Comparison of ENCODE assay signal across 12 cellular contexts in genomic region chr1:198655464-198656121, GRCh38. TPM values are rescaled to one million over a fixed set of nuclear protein-coding genes. Genes with fewer than 3 reads are reported as not detected.
DNase-seq lines count a peak whose midpoint lies in the region; ATAC-seq, FAIRE-seq and TF ChIP-seq lines count a peak whose summit lies in the region.
"Had no signal": no experiment of that assay in that cellular context is flagged by ENCODE, and none has a peak within 500 bp of the region (broad histone marks: within the 10 kb centered on the region; RNA-seq: fewer than 3 reads in every experiment).

No MANE protein-coding gene starts in this region.

- CTCF ChIA-PET in K562 (lab: Yijun Ruan, JAX; ENCODE audit: low intra/inter-chr PET ratio): no interaction called here

- H3K27ac ChIP-seq in K562 (ENCODE audit: extremely low read depth, low read depth, low read length): peak overlapping the region; percentile 44; the same call in 2 of the 3 replicates
- no peak overlapping the region for H3K27ac ChIP-seq in testis
- H3K27ac ChIP-seq: KMS-11, RWPE1, tibial artery had no signal

- no peak for DNase-seq in activated CD4-positive, CD25-positive, alpha-beta regulatory T cell (lab: John Stamatoyannopoulos, UW)
- DNase-seq in K562 (ENCODE audit: extremely low read depth in 1 of 4, low spot score in 3 of 4) (no peak), anterior cingulate cortex (lab: John Stamatoyannopoulos, UW) (no peak), testis (no peak), NCI-H226 (no peak)
- no peak for DNase-seq in stimulated activated naive CD8-positive, alpha-beta T cell treated with anti-CD3 and anti-CD28 coated beads, Interleukin-15, Interleukin-2, amounts not matched to agents 100 U/mL and 50 U/mL, for 24 hours
- DNase-seq: tibial artery had no signal

- FAIRE-seq in K562 (lab: Jason Lieb, UNC): no peak

- no TSS peak for BruUV-seq in K562 (replicated peaks; lab: Mats Ljungman, UMichigan)

- H3K36me3 ChIP-seq in K562 (ENCODE audit: control insufficient read depth, insufficient read depth, low read length) (peaks cover under 1% of the 10 kb centered on the region; the same call in 1 of the 3 replicates), testis (ENCODE audit: low read depth, missing control alignments) (no peaks in the 10 kb centered on the region)
- H3K36me3 ChIP-seq: tibial artery had no signal

- TF ChIP-seq POLR2A in K562 (conservative IDR thresholded peaks at IDR 0.05) (no peak), testis (IDR thresholded peaks at IDR 0.05) (no peak)

- in situ Hi-C loops in K562 (cut with MboI): no loop called here

- H2AFZ ChIP-seq in K562 (ENCODE audit: low read depth, low read length): peak overlapping the region; percentile 20; the same call in 1 of the 2 replicates

- peaks cover 55% of the 10 kb centered on the region for H3K79me2 ChIP-seq in K562 (ENCODE audit: control insufficient read depth, insufficient read depth, low read length)

- H3K4me2 ChIP-seq in K562 (ENCODE audit: insufficient read depth, low read length): no peak overlapping the region

- no peak for TF ChIP-seq EP300 in K562 (IDR thresholded peaks at IDR 0.05; ENCODE audit: low read length)

- 36% methylated on average over 1 of the region's 1 CpG for WGBS in K562 (ENCODE audit: insufficient coverage, low coverage, missing lambda C conversion rate)
- 87 to 93% methylated on average over 1 of the region's 1 CpG for WGBS in testis, 2 donors

- H3K4me3 ChIP-seq in K562 (no peak overlapping the region), testis (no peak overlapping the region)
- H3K4me3 ChIP-seq: tibial artery had no signal

- TF ChIP-seq CTCF in K562 (IDR thresholded peaks at IDR 0.05 in 2 of 3, conservative IDR thresholded peaks at IDR 0.05 in 1 of 3; ENCODE audit: insufficient read depth in 2 of 3, low read depth in 1 of 3, low read length in 3 of 3) (no peak), testis (IDR thresholded peaks at IDR 0.05) (no peak)

- no peak for TF ChIP-seq RAD21 in K562 (CRISPR knock-in tag; conservative IDR thresholded peaks at IDR 0.05 in 1 of 2, IDR thresholded peaks at IDR 0.05 in 1 of 2)

- peak; percentile 18 to 36 for ATAC-seq in activated CD4-positive, CD25-positive, alpha-beta regulatory T cell treated with anti-CD3 and anti-CD28 coated beads, Interleukin-2, amount 50 U/mL, for 24 hours
- ATAC-seq in HG03378 (IDR thresholded peaks at IDR 0.05; ENCODE audit: unreplicated experiment): peak; percentile 26
- ATAC-seq in K562: peak; percentile 57
- ATAC-seq in stimulated activated naive CD8-positive, alpha-beta T cell treated with anti-CD3 and anti-CD28 coated beads, Interleukin-15, Interleukin-2, amounts not matched to agents 100 U/mL and 50 U/mL, for 24 hours: peak; percentile 15

- H3K9me1 ChIP-seq in K562 (ENCODE audit: control insufficient read depth, insufficient read depth, low read length): no peaks in the 10 kb centered on the region

- POLR2A ChIA-PET in K562 (lab: Yijun Ruan, JAX): no interaction called here

- intact Hi-C loops in K562 (cut with micrococcal nuclease) (loop anchor here (2.0 kb wide), 2 partner anchors 15 to 25 kb away; no protein-coding TSS in a partner anchor), testis (cut with DNase I; ENCODE audit: low total_unique reads) (no loop called here)

- H3K27me3 ChIP-seq in K562 (ENCODE audit: control insufficient read depth in 2 of 2, insufficient read depth in 2 of 2, low read length in 2 of 2) (no peaks in the 10 kb centered on the region), testis (no peaks in the 10 kb centered on the region)
- H3K27me3 ChIP-seq: tibial artery had no signal

- H4K20me1 ChIP-seq in K562 (replicated peaks; ENCODE audit: control insufficient read depth, insufficient read depth, low read length): no peaks in the 10 kb centered on the region

- no peak overlapping the region for H3K9ac ChIP-seq in K562 (ENCODE audit: insufficient read depth in 1 of 2, low read depth in 2 of 2, low read length in 2 of 2)
- H3K9ac ChIP-seq: KMS-11 had no signal

- peaks cover 0 to 17% of the 10 kb centered on the region in 2 experiments; a peak in 3 of 5 replicates for H3K4me1 ChIP-seq in K562 (replicated peaks in 1 of 2; ENCODE audit: control insufficient read depth in 2 of 2, insufficient read depth in 2 of 2, low read length in 2 of 2)
- no peaks in the 10 kb centered on the region for H3K4me1 ChIP-seq in testis

- H3K9me3 ChIP-seq in K562 (replicated peaks; ENCODE audit: control insufficient read depth, insufficient read depth, low read depth, low read length): no peaks in the 10 kb centered on the region
- H3K9me3 ChIP-seq in testis: no peaks in the 10 kb centered on the region
- H3K9me3 ChIP-seq: tibial artery had no signal

TF ChIP-seq in K562, 482 proteins besides CTCF, POLR2A, EP300 and RAD21:
- TF ChIP-seq, protein P1, sequence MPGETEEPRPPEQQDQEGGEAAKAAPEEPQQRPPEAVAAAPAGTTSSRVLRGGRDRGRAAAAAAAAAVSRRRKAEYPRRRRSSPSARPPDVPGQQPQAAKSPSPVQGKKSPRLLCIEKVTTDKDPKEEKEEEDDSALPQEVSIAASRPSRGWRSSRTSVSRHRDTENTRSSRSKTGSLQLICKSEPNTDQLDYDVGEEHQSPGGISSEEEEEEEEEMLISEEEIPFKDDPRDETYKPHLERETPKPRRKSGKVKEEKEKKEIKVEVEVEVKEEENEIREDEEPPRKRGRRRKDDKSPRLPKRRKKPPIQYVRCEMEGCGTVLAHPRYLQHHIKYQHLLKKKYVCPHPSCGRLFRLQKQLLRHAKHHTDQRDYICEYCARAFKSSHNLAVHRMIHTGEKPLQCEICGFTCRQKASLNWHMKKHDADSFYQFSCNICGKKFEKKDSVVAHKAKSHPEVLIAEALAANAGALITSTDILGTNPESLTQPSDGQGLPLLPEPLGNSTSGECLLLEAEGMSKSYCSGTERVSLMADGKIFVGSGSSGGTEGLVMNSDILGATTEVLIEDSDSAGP (CRISPR knock-in tag; IDR thresholded peaks at IDR 0.05): no peak
- TF ChIP-seq, protein P2, sequence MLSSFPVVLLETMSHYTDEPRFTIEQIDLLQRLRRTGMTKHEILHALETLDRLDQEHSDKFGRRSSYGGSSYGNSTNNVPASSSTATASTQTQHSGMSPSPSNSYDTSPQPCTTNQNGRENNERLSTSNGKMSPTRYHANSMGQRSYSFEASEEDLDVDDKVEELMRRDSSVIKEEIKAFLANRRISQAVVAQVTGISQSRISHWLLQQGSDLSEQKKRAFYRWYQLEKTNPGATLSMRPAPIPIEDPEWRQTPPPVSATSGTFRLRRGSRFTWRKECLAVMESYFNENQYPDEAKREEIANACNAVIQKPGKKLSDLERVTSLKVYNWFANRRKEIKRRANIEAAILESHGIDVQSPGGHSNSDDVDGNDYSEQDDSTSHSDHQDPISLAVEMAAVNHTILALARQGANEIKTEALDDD (IDR thresholded peaks at IDR 0.05): peak; percentile 90

RNA-seq across cellular contexts. Expression of gene PTPRC, which starts 16.8 kb away (rescaled TPM):
- 30.9 and 123 TPM in 2 replicates for total RNA-seq in K562 (2011; cell fraction: chromatin; rRNA removed; ENCODE audit: low replicate concordance)
- 20.2 and 42.1 TPM in 2 replicates for total RNA-seq in K562 (2011; cell fraction: nucleolus; rRNA removed)
- 71.2 and 74.3 TPM in 2 replicates for total RNA-seq in K562 (2011; cell fraction: nucleoplasm; rRNA removed)
- 44.4 and 55.8 TPM in 2 replicates for total RNA-seq in K562 (2014; rRNA removed)
- total RNA-seq in K562 (2014; rRNA removed; fragmentation: Illumina TruSeq; extraction: Trizol): 107 and 112 TPM in 2 replicates
- 95.3 and 105 TPM in 2 replicates for total RNA-seq in K562 (2015; rRNA removed; fragmentation: Illumina TruSeq; extraction: Trizol)
- total RNA-seq in K562 (2021): 62.9 and 67.6 TPM in 2 replicates
- polyA plus RNA-seq in K562 (2011; rRNA removed): 7.1 and 21.8 TPM in 2 replicates
- 3.1 and 12.6 TPM in 2 replicates for polyA plus RNA-seq in K562 (2011; cell fraction: cytosol; rRNA removed)
- 4.3 and 14.6 TPM in 2 replicates for polyA plus RNA-seq in K562 (2011; cell fraction: nucleus; rRNA removed)
- polyA plus RNA-seq in K562 (2012): 41.4 and 61.2 TPM in 2 replicates
- polyA plus RNA-seq in K562 (2014; fragmentation: Illumina TruSeq; extraction: Trizol): 73.5 and 86.1 TPM in 2 replicates
- polyA plus RNA-seq in K562 (2014; fragmentation: Nextera tagmentation; extraction: Ambion mirVana): 10 to 100 TPM; 38.8 to 65.1 TPM
- polyA plus RNA-seq in K562 (2014; rRNA removed): 49.1 and 51.1 TPM in 2 replicates
- 12.3 and 47.6 TPM in 2 replicates for polyA minus RNA-seq in K562 (2011; rRNA and poly(A)+ RNA removed)
- 5.2 and 12.3 TPM in 2 replicates for polyA minus RNA-seq in K562 (2011; cell fraction: cytosol; rRNA and poly(A)+ RNA removed)
- 7.1 and 45.3 TPM in 2 replicates for polyA minus RNA-seq in K562 (2011; cell fraction: nucleus; rRNA and poly(A)+ RNA removed)
- total RNA-seq in testis: 1 to 10 TPM; 5.1 to 9.7 TPM
- polyA plus RNA-seq in testis (ENCODE audit: insufficient read depth, low read depth, low replicate concordance): 10.8 TPM
- total RNA-seq: glomerular endothelial cell had no signal
